14 cellular contexts compared by ENCODE assay signal in the genomic region with DNA sequence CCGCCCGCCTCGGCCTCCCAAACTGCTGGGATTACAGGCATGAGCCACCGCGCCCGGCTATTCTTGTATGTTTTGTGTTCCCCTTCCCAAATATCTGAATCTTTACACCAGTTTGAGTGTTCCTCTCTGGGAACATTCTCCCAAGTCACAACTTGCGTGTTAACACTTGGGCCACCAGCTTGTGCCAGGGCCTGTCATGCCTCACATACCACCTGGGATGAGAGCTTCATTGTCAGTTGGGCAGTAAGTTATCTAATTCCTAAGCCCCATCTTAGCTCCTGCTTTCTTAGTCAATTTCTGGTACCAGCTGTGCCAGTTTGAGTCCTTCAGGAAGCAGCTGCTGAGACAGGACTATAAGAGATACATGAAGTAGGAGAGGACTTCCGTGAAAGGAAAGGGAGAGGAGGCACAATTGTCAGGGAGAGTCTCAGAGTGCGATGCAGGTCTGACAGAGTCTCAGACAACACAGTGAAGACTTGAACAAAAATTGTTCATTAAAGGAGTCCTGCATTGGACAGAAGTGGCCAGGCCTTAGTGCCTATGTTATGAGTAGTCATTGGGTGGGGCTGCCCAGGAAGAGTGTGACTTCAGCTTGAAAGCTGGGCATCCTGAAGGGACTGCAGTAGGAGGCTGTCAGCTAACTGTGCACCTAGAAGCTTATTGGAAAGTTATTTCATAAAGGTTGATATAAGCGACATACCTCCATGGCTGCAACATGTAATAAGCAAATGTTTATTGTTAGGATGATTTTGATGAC. TPM values are rescaled to one million over a fixed set of nuclear protein-coding genes. Genes with fewer than 3 reads are reported as not detected.
DNase-seq lines count a peak whose midpoint lies in the region; ATAC-seq and TF ChIP-seq lines count a peak whose summit lies in the region.
"Had no signal": no experiment of that assay in that cellular context is flagged by ENCODE, and none has a peak within 500 bp of the region (broad histone marks: within the 10 kb centered on the region; RNA-seq: fewer than 3 reads in every experiment).

No MANE protein-coding gene starts in this region.

- no peak for DNase-seq in left ventricle myocardium superior
- DNase-seq in left ventricle myocardium inferior = no peak
- DNase-seq in foreskin fibroblast = peak; percentile 45 to 76
- no peak for DNase-seq in ecto neural progenitor cell (ENCODE audit: low spot score)
- DNase-seq in NCI-H446 (lab: John Stamatoyannopoulos, UW) = no peak
- no peak for DNase-seq in activated CD4-positive, alpha-beta T cell treated with anti-CD3 and anti-CD28 coated beads for 4 hours
- DNase-seq: heart left ventricle; NCI-H446 treated with DMSO at 0.1 percent for 48 hours; stimulated activated CD4-positive, alpha-beta T cell treated with anti-CD3 and anti-CD28 coated beads, Interleukin-4, amount 100 ng/mL, for 24 hours had no signal

- H3K4me3 ChIP-seq in left ventricle myocardium inferior (no peak overlapping the region), foreskin fibroblast (ENCODE audit: low read depth in 1 of 2, low read length in 2 of 2) (no peak overlapping the region)
- H3K4me3 ChIP-seq: heart left ventricle had no signal

- H3K4me1 ChIP-seq in left ventricle myocardium inferior = peaks cover 30% of the 10 kb centered on the region

- H3K9me3 ChIP-seq in left ventricle myocardium inferior (replicated peaks) = no peaks in the 10 kb centered on the region
- H3K9me3 ChIP-seq: heart left ventricle had no signal

- intact Hi-C loops in left ventricle myocardium superior (cut with micrococcal nuclease) (no loop called here), left ventricle myocardium inferior (cut with micrococcal nuclease) (no loop called here)

- ATAC-seq in left ventricle myocardium superior = peak; percentile 43
- ATAC-seq in SK-N-SH treated with all-trans-retinoic acid at 6 μM for 48 hours = peak; percentile 51; the same call in 2 of the 3 replicates
- no peak for ATAC-seq in GM18870 (IDR thresholded peaks at IDR 0.05; ENCODE audit: unreplicated experiment)
- ATAC-seq: activated CD4-positive, CD25-positive, alpha-beta regulatory T cell treated with anti-CD3 and anti-CD28 coated beads, Interleukin-2, amount 50 U/mL, for 24 hours; natural killer cell treated with Interleukin-12 subunit alpha and Interleukin-12 subunit beta and Interleukin-15 and Interleukin-18, amount 100 ng/mL, for 72 hours; sciatic nerve had no signal

- H3K36me3 ChIP-seq in left ventricle myocardium inferior = no peaks in the 10 kb centered on the region
- H3K36me3 ChIP-seq: heart left ventricle had no signal

- H3K27ac ChIP-seq in left ventricle myocardium inferior (replicated peaks) = no peak overlapping the region
- H3K27ac ChIP-seq: heart left ventricle had no signal

- TF ChIP-seq CTCF in left ventricle myocardium inferior (IDR thresholded peaks at IDR 0.05; ENCODE audit: borderline replicate concordance) (no peak), foreskin fibroblast (IDR thresholded peaks at IDR 0.05; ENCODE audit: low read depth, low read length) (no peak)

- no peaks in the 10 kb centered on the region for H3K27me3 ChIP-seq in left ventricle myocardium inferior (ENCODE audit: low read depth)
- H3K27me3 ChIP-seq: heart left ventricle had no signal

TF ChIP-seq in SK-N-SH treated with all-trans-retinoic acid at 6 μM for 48 hours, 23 proteins besides CTCF, POLR2A, EP300 and RAD21 (continues in another document):
- TF ChIP-seq PATZ1 (CRISPR knock-in tag; IDR thresholded peaks at IDR 0.05; ENCODE audit: borderline replicate concordance) (no peak), SNAI2 (CRISPR knock-in tag; IDR thresholded peaks at IDR 0.05) (no peak), PPARA (CRISPR knock-in tag; IDR thresholded peaks at IDR 0.05; ENCODE audit: borderline replicate concordance) (no peak), ARNTL (CRISPR knock-in tag; IDR thresholded peaks at IDR 0.05; ENCODE audit: borderline replicate concordance, low read depth) (no peak), TOX (CRISPR knock-in tag; IDR thresholded peaks at IDR 0.05; ENCODE audit: borderline replicate concordance) (no peak), TCF4 (CRISPR knock-in tag; IDR thresholded peaks at IDR 0.05; ENCODE audit: borderline replicate concordance) (no peak), ZNF8 (CRISPR knock-in tag; IDR thresholded peaks at IDR 0.05) (no peak), ISL1 (CRISPR knock-in tag; IDR thresholded peaks at IDR 0.05) (no peak), ZFP30 (CRISPR knock-in tag; IDR thresholded peaks at IDR 0.05) (no peak), POU6F1 (CRISPR knock-in tag; IDR thresholded peaks at IDR 0.05; ENCODE audit: borderline replicate concordance, low read depth) (no peak), BACH2 (CRISPR knock-in tag; IDR thresholded peaks at IDR 0.05; ENCODE audit: borderline replicate concordance) (no peak), CSDC2 (CRISPR knock-in tag; IDR thresholded peaks at IDR 0.05) (no peak)
- TF ChIP-seq, protein P1, sequence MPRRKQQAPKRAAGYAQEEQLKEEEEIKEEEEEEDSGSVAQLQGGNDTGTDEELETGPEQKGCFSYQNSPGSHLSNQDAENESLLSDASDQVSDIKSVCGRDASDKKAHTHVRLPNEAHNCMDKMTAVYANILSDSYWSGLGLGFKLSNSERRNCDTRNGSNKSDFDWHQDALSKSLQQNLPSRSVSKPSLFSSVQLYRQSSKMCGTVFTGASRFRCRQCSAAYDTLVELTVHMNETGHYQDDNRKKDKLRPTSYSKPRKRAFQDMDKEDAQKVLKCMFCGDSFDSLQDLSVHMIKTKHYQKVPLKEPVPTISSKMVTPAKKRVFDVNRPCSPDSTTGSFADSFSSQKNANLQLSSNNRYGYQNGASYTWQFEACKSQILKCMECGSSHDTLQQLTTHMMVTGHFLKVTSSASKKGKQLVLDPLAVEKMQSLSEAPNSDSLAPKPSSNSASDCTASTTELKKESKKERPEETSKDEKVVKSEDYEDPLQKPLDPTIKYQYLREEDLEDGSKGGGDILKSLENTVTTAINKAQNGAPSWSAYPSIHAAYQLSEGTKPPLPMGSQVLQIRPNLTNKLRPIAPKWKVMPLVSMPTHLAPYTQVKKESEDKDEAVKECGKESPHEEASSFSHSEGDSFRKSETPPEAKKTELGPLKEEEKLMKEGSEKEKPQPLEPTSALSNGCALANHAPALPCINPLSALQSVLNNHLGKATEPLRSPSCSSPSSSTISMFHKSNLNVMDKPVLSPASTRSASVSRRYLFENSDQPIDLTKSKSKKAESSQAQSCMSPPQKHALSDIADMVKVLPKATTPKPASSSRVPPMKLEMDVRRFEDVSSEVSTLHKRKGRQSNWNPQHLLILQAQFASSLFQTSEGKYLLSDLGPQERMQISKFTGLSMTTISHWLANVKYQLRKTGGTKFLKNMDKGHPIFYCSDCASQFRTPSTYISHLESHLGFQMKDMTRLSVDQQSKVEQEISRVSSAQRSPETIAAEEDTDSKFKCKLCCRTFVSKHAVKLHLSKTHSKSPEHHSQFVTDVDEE (CRISPR knock-in tag; IDR thresholded peaks at IDR 0.05) = no peak
- TF ChIP-seq, protein P2, sequence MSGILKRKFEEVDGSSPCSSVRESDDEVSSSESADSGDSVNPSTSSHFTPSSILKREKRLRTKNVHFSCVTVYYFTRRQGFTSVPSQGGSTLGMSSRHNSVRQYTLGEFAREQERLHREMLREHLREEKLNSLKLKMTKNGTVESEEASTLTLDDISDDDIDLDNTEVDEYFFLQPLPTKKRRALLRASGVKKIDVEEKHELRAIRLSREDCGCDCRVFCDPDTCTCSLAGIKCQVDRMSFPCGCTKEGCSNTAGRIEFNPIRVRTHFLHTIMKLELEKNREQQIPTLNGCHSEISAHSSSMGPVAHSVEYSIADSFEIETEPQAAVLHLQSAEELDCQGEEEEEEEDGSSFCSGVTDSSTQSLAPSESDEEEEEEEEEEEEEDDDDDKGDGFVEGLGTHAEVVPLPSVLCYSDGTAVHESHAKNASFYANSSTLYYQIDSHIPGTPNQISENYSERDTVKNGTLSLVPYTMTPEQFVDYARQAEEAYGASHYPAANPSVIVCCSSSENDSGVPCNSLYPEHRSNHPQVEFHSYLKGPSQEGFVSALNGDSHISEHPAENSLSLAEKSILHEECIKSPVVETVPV (CRISPR knock-in tag; IDR thresholded peaks at IDR 0.05) = no peak

RNA-seq across cellular contexts. Expression of gene ZFYVE9, which starts 17.3 kb away (rescaled TPM):
- total RNA-seq in left ventricle myocardium superior (19.3 TPM), left ventricle myocardium inferior (17.9 TPM)

Comparison
In these comparisons a context has a peak if more than half of its experiments do, and no peak if none do; other contexts are left out.
1. DNase-seq: peak in foreskin fibroblast (2 of 2); none in left ventricle myocardium superior (single experiment), left ventricle myocardium inferior (single experiment), ecto neural progenitor cell (single experiment), NCI-H446 (0 of 2) and activated CD4-positive, alpha-beta T cell treated with anti-CD3 and anti-CD28 coated beads for 4 hours (0 of 2).